20 cellular contexts compared by ENCODE assay signal in genomic region chr1:39006726-39007645, GRCh38. TPM values are rescaled to one million over a fixed set of nuclear protein-coding genes. Genes with fewer than 3 reads are reported as not detected.
A peak's percentile ranks its signal among the peaks of the same experiment; 100 is the strongest.
DNase-seq lines count a peak whose midpoint lies in the region; ATAC-seq, FAIRE-seq and TF ChIP-seq lines count a peak whose summit lies in the region.
"Had no signal": no experiment of that assay in that cellular context is flagged by ENCODE, and none has a peak within 500 bp of the region (broad histone marks: within the 10 kb centered on the region; RNA-seq: fewer than 3 reads in every experiment).

No MANE protein-coding gene starts in this region.

- ATAC-seq in SK-N-SH treated with all-trans-retinoic acid at 6 μM for 48 hours = no peak
- ATAC-seq in T-cell (replicated peaks in 1 of 4) = no peak
- ATAC-seq: Panc1, Right ventricle myocardium inferior had no signal

- H3K36me3 Mint-ChIP-seq in T-cell = peaks cover 41% of the 10 kb centered on the region

- H3K4me2 ChIP-seq in SK-N-SH = no peak overlapping the region
- H3K4me2 ChIP-seq: BLaER1 treated with 17β-estradiol and CSF1 and Interleukin-3, amounts not matched to agents 10 nM and 100 nM had no signal

- no peak for TF ChIP-seq EP300 in SK-N-SH (IDR thresholded peaks at IDR 0.05; ENCODE audit: borderline replicate concordance in 1 of 2, low read depth in 1 of 2, low read length in 1 of 2)

- H3K9me3 Mint-ChIP-seq in T-cell = no peaks in the 10 kb centered on the region
- H3K9me3 Mint-ChIP-seq: HFFc6 had no signal

- H3K4me1 ChIP-seq in SK-N-SH (ENCODE audit: control insufficient read depth in 1 of 2, insufficient read depth in 2 of 2, low read depth in 1 of 2, low read length in 1 of 2) (no peaks in the 10 kb centered on the region), iPS-20b (ENCODE audit: insufficient read depth, low read length) (peaks cover 8% of the 10 kb centered on the region; the same call in 1 of the 2 replicates)

- 95% methylated on average over 13 of the region's 13 CpGs for WGBS in SK-N-SH (ENCODE audit: low lambda C conversion rate)

- no peaks in the 10 kb centered on the region for H3K9me3 ChIP-seq in SK-N-SH
- H3K9me3 ChIP-seq in iPS-20b (ENCODE audit: insufficient read depth, low read depth, low read length) = no peaks in the 10 kb centered on the region
- H3K9me3 ChIP-seq: BLaER1 treated with 17β-estradiol and CSF1 and Interleukin-3, amounts not matched to agents 10 nM and 100 nM had no signal

- peaks cover 22% of the 10 kb centered on the region for H3K79me2 ChIP-seq in SK-N-SH (ENCODE audit: insufficient read depth)

- peak overlapping the region; percentile 32 to 48 for H3K27ac Mint-ChIP-seq in T-cell
- H3K27ac Mint-ChIP-seq: HFFc6 had no signal

- H3K9ac ChIP-seq in SK-N-SH = no peak overlapping the region
- no peak overlapping the region for H3K9ac ChIP-seq in iPS-20b (ENCODE audit: low read depth, low read length)
- H3K9ac ChIP-seq: BLaER1 treated with 17β-estradiol and CSF1 and Interleukin-3, amounts not matched to agents 10 nM and 100 nM had no signal

- H3K4me3 Mint-ChIP-seq in T-cell = no peak overlapping the region
- H3K4me3 Mint-ChIP-seq: HFFc6 had no signal

- no peak for TF ChIP-seq RAD21 in SK-N-SH (IDR thresholded peaks at IDR 0.05; ENCODE audit: low read length)

- TF ChIP-seq POLR2A in GM12891 (IDR thresholded peaks at IDR 0.05; ENCODE audit: low read depth, low read length) = peak; percentile 49

- POLR2A ChIA-PET in SK-N-SH (lab: Yijun Ruan, JAX) (interaction anchor here (0.6 kb wide), 2 partner anchors 20 to 38 kb away, joined by 3 to 4 read pairs; no protein-coding TSS in a partner anchor), T-cell (lab: Charles Lee) (interaction anchor here in 1 of 2 donors (0.5 to 0.6 kb wide), 3 partner anchors 447 to 1069 kb away, joined by 3 to 5 read pairs (median 3); partner anchors contain the start of gene HPCAL4)

- H3K4me3 ChIP-seq in SK-N-SH (ENCODE audit: low read depth in 2 of 2, low read length in 1 of 2) (no peak overlapping the region), iPS-20b (ENCODE audit: low read length) (no peak overlapping the region)
- H3K4me3 ChIP-seq: BLaER1 treated with 17β-estradiol and CSF1 and Interleukin-3, amounts not matched to agents 10 nM and 100 nM had no signal

- peaks cover 29% of the 10 kb centered on the region for H3F3A ChIP-seq in SK-N-SH (replicated peaks; ENCODE audit: insufficient read depth)

- H3K4me1 Mint-ChIP-seq in T-cell = peaks cover 0 to 12% (median 9%) of the 10 kb centered on the region in 3 donors

- DNase-seq in SK-N-SH = no peak
- DNase-seq in GM12891 (ENCODE audit: insufficient read length, low spot score) = no peak
- no peak for DNase-seq in T-cell
- no peak for DNase-seq in NCI-H2227 (lab: John Stamatoyannopoulos, UW; ENCODE audit: unreplicated experiment)
- no peak for DNase-seq in iPS-NIHi11 (ENCODE audit: low spot score)
- DNase-seq in AG20443 (ENCODE audit: low spot score) = no peak
- DNase-seq: EL, HFFc6, KBM-7, NCI-H1048, NCI-H146, NCI-H345, NCI-H69 had no signal

- H4K20me1 ChIP-seq in SK-N-SH (ENCODE audit: insufficient read depth) = peaks cover 20% of the 10 kb centered on the region

- peaks cover 57 to 77% of the 10 kb centered on the region in 2 experiments for H3K36me3 ChIP-seq in SK-N-SH (replicated peaks in 1 of 2; ENCODE audit: control insufficient read depth in 1 of 2, insufficient read depth in 2 of 2, low read length in 1 of 2)
- H3K36me3 ChIP-seq in iPS-20b (ENCODE audit: insufficient read depth, low read depth, low read length) = peaks cover 89% of the 10 kb centered on the region

- H2AFZ ChIP-seq in SK-N-SH (ENCODE audit: low read depth) = no peak overlapping the region

- H3K27me3 ChIP-seq in SK-N-SH (ENCODE audit: insufficient read depth) (no peaks in the 10 kb centered on the region), iPS-20b (ENCODE audit: insufficient read depth, low read length) (no peaks in the 10 kb centered on the region)
- H3K27me3 ChIP-seq: BLaER1 treated with 17β-estradiol and CSF1 and Interleukin-3, amounts not matched to agents 10 nM and 100 nM had no signal

- FAIRE-seq in GM12891 (lab: Jason Lieb, UNC) = no peak
- FAIRE-seq: HTR-8/SVneo had no signal

- CTCF ChIA-PET in SK-N-SH (lab: Yijun Ruan, JAX) (no interaction called here), T-cell (lab: Charles Lee) (interaction anchor here in 1 of 2 donors (0.7 kb wide), 1 partner anchor 9 kb away, joined by 5 read pairs; no protein-coding TSS in a partner anchor)

- no peaks in the 10 kb centered on the region for H3K27me3 Mint-ChIP-seq in T-cell

- H3K9me2 ChIP-seq in SK-N-SH = no peaks in the 10 kb centered on the region

- no peak overlapping the region for H3K27ac ChIP-seq in SK-N-SH (ENCODE audit: low read depth in 2 of 2, low read length in 1 of 2)
- peak overlapping the region; percentile 48 for H3K27ac ChIP-seq in iPS-20b (ENCODE audit: low read length)
- H3K27ac ChIP-seq: 22Rv1; BLaER1 treated with 17β-estradiol and CSF1 and Interleukin-3, amounts not matched to agents 10 nM and 100 nM had no signal

- TF ChIP-seq CTCF in SK-N-SH (IDR thresholded peaks at IDR 0.05) = peak; percentile 18; the same call in 1 of the 2 replicates

TF ChIP-seq in SK-N-SH, 30 proteins besides CTCF, POLR2A, EP300 and RAD21 (continues in another document):
- no peak for TF ChIP-seq FOXM1 (IDR thresholded peaks at IDR 0.05; ENCODE audit: low read depth)
- TF ChIP-seq NFIC (IDR thresholded peaks at IDR 0.05; ENCODE audit: borderline replicate concordance) = no peak
- TF ChIP-seq MAX (IDR thresholded peaks at IDR 0.05; ENCODE audit: low read depth) = no peak
- TF ChIP-seq, protein P1, sequence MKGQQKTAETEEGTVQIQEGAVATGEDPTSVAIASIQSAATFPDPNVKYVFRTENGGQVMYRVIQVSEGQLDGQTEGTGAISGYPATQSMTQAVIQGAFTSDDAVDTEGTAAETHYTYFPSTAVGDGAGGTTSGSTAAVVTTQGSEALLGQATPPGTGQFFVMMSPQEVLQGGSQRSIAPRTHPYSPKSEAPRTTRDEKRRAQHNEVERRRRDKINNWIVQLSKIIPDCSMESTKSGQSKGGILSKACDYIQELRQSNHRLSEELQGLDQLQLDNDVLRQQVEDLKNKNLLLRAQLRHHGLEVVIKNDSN (IDR thresholded peaks at IDR 0.05; ENCODE audit: borderline replicate concordance, low read depth) = no peak

TF ChIP-seq in SK-N-SH treated with all-trans-retinoic acid at 6 μM for 48 hours, 23 proteins besides CTCF, POLR2A, EP300 and RAD21 (continues in another document):
- TF ChIP-seq CSDC2 (CRISPR knock-in tag; IDR thresholded peaks at IDR 0.05) = no peak
- TF ChIP-seq ZNF8 (CRISPR knock-in tag; IDR thresholded peaks at IDR 0.05) = no peak
- no peak for TF ChIP-seq RARB (CRISPR knock-in tag; IDR thresholded peaks at IDR 0.05)
- TF ChIP-seq, protein P2, sequence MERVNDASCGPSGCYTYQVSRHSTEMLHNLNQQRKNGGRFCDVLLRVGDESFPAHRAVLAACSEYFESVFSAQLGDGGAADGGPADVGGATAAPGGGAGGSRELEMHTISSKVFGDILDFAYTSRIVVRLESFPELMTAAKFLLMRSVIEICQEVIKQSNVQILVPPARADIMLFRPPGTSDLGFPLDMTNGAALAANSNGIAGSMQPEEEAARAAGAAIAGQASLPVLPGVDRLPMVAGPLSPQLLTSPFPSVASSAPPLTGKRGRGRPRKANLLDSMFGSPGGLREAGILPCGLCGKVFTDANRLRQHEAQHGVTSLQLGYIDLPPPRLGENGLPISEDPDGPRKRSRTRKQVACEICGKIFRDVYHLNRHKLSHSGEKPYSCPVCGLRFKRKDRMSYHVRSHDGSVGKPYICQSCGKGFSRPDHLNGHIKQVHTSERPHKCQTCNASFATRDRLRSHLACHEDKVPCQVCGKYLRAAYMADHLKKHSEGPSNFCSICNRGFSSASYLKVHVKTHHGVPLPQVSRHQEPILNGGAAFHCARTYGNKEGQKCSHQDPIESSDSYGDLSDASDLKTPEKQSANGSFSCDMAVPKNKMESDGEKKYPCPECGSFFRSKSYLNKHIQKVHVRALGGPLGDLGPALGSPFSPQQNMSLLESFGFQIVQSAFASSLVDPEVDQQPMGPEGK (CRISPR knock-in tag; IDR thresholded peaks at IDR 0.05; ENCODE audit: borderline replicate concordance) = no peak
- no peak for TF ChIP-seq PPARA (CRISPR knock-in tag; IDR thresholded peaks at IDR 0.05; ENCODE audit: borderline replicate concordance)
- no peak for TF ChIP-seq ZNF70 (CRISPR knock-in tag; IDR thresholded peaks at IDR 0.05)

TF ChIP-seq in GM12891, 5 proteins besides CTCF, POLR2A, EP300 and RAD21:
- no peak for TF ChIP-seq TAF1 (IDR thresholded peaks at IDR 0.05; ENCODE audit: low read depth, low read length)
- TF ChIP-seq POLR2AphosphoS5 (IDR thresholded peaks at IDR 0.05; ENCODE audit: low read depth, low read length) = peak; percentile 70; the same call in 1 of the 2 replicates

RNA-seq across cellular contexts. Expression of gene AKIRIN1, which starts 15.9 kb away (rescaled TPM):
- polyA plus RNA-seq in SK-N-SH (2012; rRNA removed) = 37.0 and 50.7 TPM in 2 replicates
- polyA plus RNA-seq in SK-N-SH (2012; cell fraction: cytosol; rRNA removed) = 55.9 and 65.0 TPM in 2 replicates
- polyA plus RNA-seq in SK-N-SH (2012; cell fraction: nucleus; rRNA removed) = 18.8 and 27.2 TPM in 2 replicates
- 41.0 TPM for polyA plus RNA-seq in GM12891 (2012; ENCODE audit: low read depth, missing spikeins)
- total RNA-seq in T-cell = 10 to 100 TPM; 62.7 to 79.8 (median 72.7) TPM

RNA-seq across cellular contexts. Expression of gene NDUFS5, which starts 19.2 kb away (rescaled TPM):
- polyA plus RNA-seq in SK-N-SH (2012; rRNA removed) = 881 and 1,097 TPM in 2 replicates
- 1,429 and 1,910 TPM in 2 replicates for polyA plus RNA-seq in SK-N-SH (2012; cell fraction: cytosol; rRNA removed)
- polyA plus RNA-seq in SK-N-SH (2012; cell fraction: nucleus; rRNA removed) = 183 and 252 TPM in 2 replicates
- 593 TPM for polyA plus RNA-seq in GM12891 (2012; ENCODE audit: low read depth, missing spikeins)
- 100 to 1,000 TPM in 3 of 5 donors, 10 to 100 TPM in 2; 95.3 to 120 (median 101) TPM for total RNA-seq in T-cell
